ENCODE assay signal across 30 cellular contexts in genomic region chr4:26418850-26419249, GRCh38.
"Had no signal": no experiment of that assay in that cellular context is flagged by ENCODE, and none has a peak within 500 bp of the region (broad histone marks: within the 10 kb centered on the region; RNA-seq: fewer than 3 reads in every experiment).

No MANE protein-coding gene starts in this region.

- H3K27me3 ChIP-seq: adrenal gland, body of pancreas, MG63, SJCRH30 had no signal

- H3K4me1 Mint-ChIP-seq: activated CD8-positive, alpha-beta memory T cell treated with anti-CD3 and anti-CD28 coated beads, Interleukin-2, amount 10 ng/mL, durations not matched to agents 7 days and 5 days had no signal

- H3K27ac ChIP-seq: adrenal gland, body of pancreas, SJCRH30, SK-N-MC, WERI-Rb-1 had no signal

- H3K4me3 Mint-ChIP-seq: activated CD4-positive, alpha-beta memory T cell treated with anti-CD3 and anti-CD28 coated beads, Interleukin-2, amount 10 ng/mL, durations not matched to agents 7 days and 5 days; activated CD8-positive, alpha-beta memory T cell treated with anti-CD3 and anti-CD28 coated beads, Interleukin-2, amount 10 ng/mL, durations not matched to agents 7 days and 5 days; activated naive CD4-positive, alpha-beta T cell treated with anti-CD3 and anti-CD28 coated beads for 36 hours had no signal

- H3K9me3 ChIP-seq: adrenal gland, body of pancreas, MG63, SJCRH30 had no signal

- H3K4me3 ChIP-seq: adrenal gland, body of pancreas, MG63, SJCRH30, SK-N-MC had no signal

- H3K27ac Mint-ChIP-seq: activated CD4-positive, alpha-beta memory T cell treated with anti-CD3 and anti-CD28 coated beads, Interleukin-2, amount 10 ng/mL, durations not matched to agents 7 days and 5 days; activated CD8-positive, alpha-beta memory T cell treated with anti-CD3 and anti-CD28 coated beads, Interleukin-2, amount 10 ng/mL, durations not matched to agents 7 days and 5 days; activated naive CD4-positive, alpha-beta T cell treated with anti-CD3 and anti-CD28 coated beads for 36 hours had no signal

- DNase-seq: activated CD4-positive, alpha-beta memory T cell treated with anti-CD3 and anti-CD28 coated beads, Interleukin-2, amount 10 ng/mL, durations not matched to agents 7 days and 5 days; activated CD4-positive, alpha-beta T cell treated with anti-CD3 and anti-CD28 coated beads for 1 hour; activated CD4-positive, alpha-beta T cell treated with anti-CD3 and anti-CD28 coated beads for 48 hours; activated CD4-positive, CD25-positive, alpha-beta regulatory T cell; activated CD8-positive, alpha-beta memory T cell treated with anti-CD3 and anti-CD28 coated beads for 24 hours; activated CD8-positive, alpha-beta memory T cell treated with anti-CD3 and anti-CD28 coated beads, Interleukin-2, amount 10 ng/mL, durations not matched to agents 7 days and 5 days; activated CD8-positive, alpha-beta memory T cell treated with anti-CD3 and anti-CD28 coated beads, Interleukin-2, amount 50 U/mL, for 48 hours; activated gamma-delta T cell treated with Interleukin-2 at 50 U/mL for 16 hours; activated naive CD4-positive, alpha-beta T cell treated with anti-CD3 and anti-CD28 coated beads for 36 hours; activated T-cell treated with anti-CD3 and anti-CD28 coated beads, Interleukin-2, amount 50 U/mL, for 1 hour; adrenal gland; body of pancreas; caudate nucleus; Karpas-422; KBM-7; MG63; MV-4-11; NCI-H1092; NCI-H1436 treated with DMSO at 0.1 percent for 48 hours; NCI-H1694 treated with DMSO at 0.1 percent for 48 hours; NCI-H2029; NCI-H2171 treated with DMSO at 0.1 percent for 48 hours; NCI-H2227 treated with DMSO at 0.1 percent for 48 hours; NCI-H524 treated with DMSO at 0.1 percent for 48 hours; SHP77; SJCRH30; T1000; WERI-Rb-1 had no signal

- H3K4me1 ChIP-seq: SJCRH30 had no signal

- H3K27me3 Mint-ChIP-seq: activated CD4-positive, alpha-beta memory T cell treated with anti-CD3 and anti-CD28 coated beads, Interleukin-2, amount 10 ng/mL, durations not matched to agents 7 days and 5 days; activated CD8-positive, alpha-beta memory T cell treated with anti-CD3 and anti-CD28 coated beads, Interleukin-2, amount 10 ng/mL, durations not matched to agents 7 days and 5 days had no signal

- H3K9me3 Mint-ChIP-seq: activated CD4-positive, alpha-beta memory T cell treated with anti-CD3 and anti-CD28 coated beads, Interleukin-2, amount 10 ng/mL, durations not matched to agents 7 days and 5 days; activated naive CD4-positive, alpha-beta T cell treated with anti-CD3 and anti-CD28 coated beads for 36 hours; activated naive CD4-positive, alpha-beta T cell treated with anti-CD3 and anti-CD28 coated beads, Interleukin-2, amount 50 U/mL, for 72 hours had no signal
